ENCODE assay signal across 21 cellular contexts in the genomic region with DNA sequence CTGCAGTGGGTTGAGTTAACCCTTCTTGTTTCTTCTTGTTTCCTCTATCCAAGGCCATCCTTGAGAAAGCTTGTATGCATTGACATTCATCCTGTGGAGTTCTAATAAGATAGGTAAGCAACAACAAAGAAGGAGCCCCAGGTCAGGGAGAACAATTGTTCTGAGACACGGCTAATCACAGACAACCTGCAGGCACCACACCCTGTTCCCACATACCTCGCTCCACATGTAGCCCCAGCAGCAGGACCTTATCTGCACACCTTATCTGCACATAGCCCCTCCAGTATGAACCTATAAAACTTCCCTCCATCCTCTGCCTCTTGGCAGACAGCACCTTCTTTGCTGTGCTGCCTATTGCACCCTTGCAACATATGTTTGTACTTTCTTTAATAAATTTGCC.
DNase-seq lines count a peak whose midpoint lies in the region; ATAC-seq, FAIRE-seq and TF ChIP-seq lines count a peak whose summit lies in the region.
"Had no signal": no experiment of that assay in that cellular context is flagged by ENCODE, and none has a peak within 500 bp of the region (broad histone marks: within the 10 kb centered on the region; RNA-seq: fewer than 3 reads in every experiment).

No MANE protein-coding gene starts in this region.

- H3K79me2 ChIP-seq in ACC112 (ENCODE audit: control insufficient read depth, insufficient read depth, low read length, unreplicated experiment), result no peaks in the 10 kb centered on the region
- no peaks in the 10 kb centered on the region for H3K79me2 ChIP-seq in mesendoderm (ENCODE audit: control insufficient read depth, insufficient read depth, low read length)

- H2AFZ ChIP-seq in ACC112 (ENCODE audit: low read length, unreplicated experiment), result peak overlapping the region; percentile 14

- no peak overlapping the region for H3K18ac ChIP-seq in mesendoderm (ENCODE audit: low read length)

- FAIRE-seq in bronchial epithelial cell (lab: Jason Lieb, UNC), result peak; percentile 13
- FAIRE-seq: A204.1 had no signal

- H3K79me1 ChIP-seq in mesendoderm (ENCODE audit: low read length), result no peaks in the 10 kb centered on the region

- no TSS peak for BruUV-seq in Caco-2 (replicated peaks; lab: Mats Ljungman, UMichigan)

- no peak overlapping the region for H3K4me3 Mint-ChIP-seq in Caco-2 (ENCODE audit: unreplicated experiment)

- WGBS in mesendoderm (ENCODE audit: extremely low coverage, insufficient coverage, low lambda C conversion rate), result no CpG with 5 or more reads among the region's 2 CpGs

- H3K27me3 Mint-ChIP-seq in Caco-2 (ENCODE audit: insufficient read depth, unreplicated experiment), result peaks cover 3% of the 10 kb centered on the region

- intact Hi-C loops in Caco-2 (cut with micrococcal nuclease; ENCODE audit: unreplicated experiment), result no loop called here
- intact Hi-C loops in tibial artery (cut with DNase I; ENCODE audit: low total_unique reads), result no loop called here

- H3K36me3 ChIP-seq in ACC112 (ENCODE audit: insufficient read depth, low read length) (no peaks in the 10 kb centered on the region), bronchial epithelial cell (ENCODE audit: control insufficient read depth, insufficient read depth, low read length) (no peaks in the 10 kb centered on the region), mesendoderm (ENCODE audit: control insufficient read depth, insufficient read depth, low read length) (no peaks in the 10 kb centered on the region), Caco-2 (ENCODE audit: control insufficient read depth, insufficient read depth, low read length) (no peaks in the 10 kb centered on the region), tibial artery (no peaks in the 10 kb centered on the region)
- H3K36me3 ChIP-seq: HAP-1 had no signal

- no peak overlapping the region for H3K56ac ChIP-seq in mesendoderm (ENCODE audit: low read length)

- H3K27me3 ChIP-seq in ACC112 (ENCODE audit: insufficient read depth, low read length) (no peaks in the 10 kb centered on the region), bronchial epithelial cell (ENCODE audit: control insufficient read depth, insufficient read depth, low read length) (no peaks in the 10 kb centered on the region), mesendoderm (ENCODE audit: insufficient read depth, low read length, poor library complexity) (no peaks in the 10 kb centered on the region), Caco-2 (replicated peaks; ENCODE audit: control insufficient read depth, insufficient read depth, low read length) (no peaks in the 10 kb centered on the region), tibial artery (no peaks in the 10 kb centered on the region)

- H3K27ac Mint-ChIP-seq in Caco-2 (ENCODE audit: unreplicated experiment), result no peak overlapping the region

- no peak overlapping the region for H2BK5ac ChIP-seq in mesendoderm (ENCODE audit: low read length)

- no peak overlapping the region for H4K8ac ChIP-seq in mesendoderm (ENCODE audit: low read depth, low read length)

- H2BK15ac ChIP-seq in mesendoderm (replicated peaks; ENCODE audit: low read depth), result no peak overlapping the region

- no peaks in the 10 kb centered on the region for H3K9me3 Mint-ChIP-seq in Caco-2 (ENCODE audit: unreplicated experiment)

- H3K4me1 Mint-ChIP-seq in Caco-2 (ENCODE audit: low read depth, unreplicated experiment), result no peaks in the 10 kb centered on the region

- H2AK5ac ChIP-seq in mesendoderm (ENCODE audit: low read length), result no peak overlapping the region

- POLR2A ChIA-PET in Caco-2 (lab: Charles Lee), result no interaction called here

- DNase-seq in NCI-H748 (lab: John Stamatoyannopoulos, UW; ENCODE audit: unreplicated experiment) (peak; percentile 74), bronchial epithelial cell (ENCODE audit: low read depth) (no peak), mesendoderm (peak; percentile 56), RPMI8226 (no peak), Caco-2 (no peak), tibial artery (no peak)
- DNase-seq: AML-193; COR-L47; DMS53; NCI-H1048; NCI-H1694; NCI-H2107; NCI-H2227 treated with DMSO at 0.1 percent for 48 hours; NCI-H524; NK-92 treated with Interleukin-12 subunit alpha and Interleukin-12 subunit beta, amount 100 ng/mL, for 24 hours; OCI-M1 had no signal

- peaks cover 11% of the 10 kb centered on the region for H3K4me1 ChIP-seq in ACC112 (ENCODE audit: control insufficient read depth, insufficient read depth, low read length, unreplicated experiment)
- no peaks in the 10 kb centered on the region for H3K4me1 ChIP-seq in mesendoderm (ENCODE audit: control insufficient read depth, low read depth, low read length)
- H3K4me1 ChIP-seq in Caco-2, result no peaks in the 10 kb centered on the region
- no peaks in the 10 kb centered on the region for H3K4me1 ChIP-seq in tibial artery
- H3K4me1 ChIP-seq: HAP-1 had no signal

- no peak overlapping the region for H3K23ac ChIP-seq in mesendoderm (ENCODE audit: low read length)

- no peak for ATAC-seq in GM21529 (IDR thresholded peaks at IDR 0.05; ENCODE audit: unreplicated experiment)

- no peak overlapping the region for H3K4ac ChIP-seq in mesendoderm (ENCODE audit: low read depth, low read length)

- TF ChIP-seq CTCF in bronchial epithelial cell (IDR thresholded peaks at IDR 0.05; ENCODE audit: insufficient read depth, low read length, severe bottlenecking) (no peak), Caco-2 (IDR thresholded peaks at IDR 0.05; ENCODE audit: insufficient read depth in 1 of 2, low read depth in 1 of 2, low read length in 1 of 2, severe bottlenecking in 1 of 2, unreplicated experiment in 1 of 2) (no peak), tibial artery (IDR thresholded peaks at IDR 0.05) (no peak)

- no peak overlapping the region for H3K9ac ChIP-seq in mesendoderm (ENCODE audit: low read length)
- H3K9ac ChIP-seq: KMS-11 had no signal

- H3K9me3 ChIP-seq in Caco-2 (no peaks in the 10 kb centered on the region), tibial artery (peaks cover 0 to 3% (median 0%) of the 10 kb centered on the region in 3 donors)
- H3K9me3 ChIP-seq: HAP-1 had no signal

- H4K5ac ChIP-seq in mesendoderm (ENCODE audit: low read length), result no peak overlapping the region

- CTCF ChIA-PET in Caco-2 (lab: Charles Lee), result no interaction called here

- H3K4me2 ChIP-seq in mesendoderm (ENCODE audit: low read length), result no peak overlapping the region
- H3K4me2 ChIP-seq: KMS-11 had no signal

- H3K27ac ChIP-seq in ACC112 (ENCODE audit: low read depth, low read length) (peak overlapping the region; percentile 53; the same call in 1 of the 2 replicates), mesendoderm (ENCODE audit: low read depth, low read length) (no peak overlapping the region), tibial artery (no peak overlapping the region)
- H3K27ac ChIP-seq: KMS-11 had no signal

- H2BK120ac ChIP-seq in mesendoderm (ENCODE audit: low read depth, low read length), result no peak overlapping the region

- H3K4me3 ChIP-seq in ACC112 (ENCODE audit: low read depth, low read length) (0 out of 2 replicates have a peak overlapping the region, but pooled peaks have one; percentile 2), bronchial epithelial cell (ENCODE audit: low read depth, low read length) (no peak overlapping the region), mesendoderm (ENCODE audit: low read length) (no peak overlapping the region), Caco-2 (ENCODE audit: low read depth, low read length) (no peak overlapping the region), tibial artery (no peak overlapping the region)
- H3K4me3 ChIP-seq: HAP-1 had no signal

- no peaks in the 10 kb centered on the region for H3K36me3 Mint-ChIP-seq in Caco-2 (ENCODE audit: insufficient read depth, unreplicated experiment)

Comparison
In these comparisons a context has a peak if more than half of its experiments do, and no peak if none do; other contexts are left out.
1. DNase-seq: peak in NCI-H748 (single experiment) and mesendoderm (single experiment); none in bronchial epithelial cell (single experiment), RPMI8226 (single experiment), Caco-2 (0 of 2) and tibial artery (0 of 2).